31 cellular contexts compared by ENCODE assay signal in genomic region chr1:202639500-202639899, GRCh38.
A peak's percentile ranks its signal among the peaks of the same experiment; 100 is the strongest.
DNase-seq lines count a peak whose midpoint lies in the region; FAIRE-seq and TF ChIP-seq lines count a peak whose summit lies in the region.
"Had no signal": no experiment of that assay in that cellular context is flagged by ENCODE, and none has a peak within 500 bp of the region (broad histone marks: within the 10 kb centered on the region; RNA-seq: fewer than 3 reads in every experiment).

No MANE protein-coding gene starts in this region.

- H3K27me3 Mint-ChIP-seq in astrocyte (ENCODE audit: low read depth, unreplicated experiment) = peaks cover 53% of the 10 kb centered on the region

- DNase-seq in AG08396 (ENCODE audit: low spot score) (peak; percentile 90), HCEC 1CT (peak; percentile 75), astrocyte (ENCODE audit: low read depth) (peak; percentile 57), left kidney (ENCODE audit: low read depth, low spot score) (peak; percentile 10), activated gamma-delta T cell treated with Interleukin-2 at 50 U/mL for 16 hours (no peak), lower leg skin (ENCODE audit: low spot score in 2 of 2) (no peak), COLO668 (lab: John Stamatoyannopoulos, UW; ENCODE audit: unreplicated experiment) (no peak), HAP-1 (ENCODE audit: low spot score in 2 of 2) (no peak)
- DNase-seq: activated CD4-positive, alpha-beta memory T cell treated with anti-CD3 and anti-CD28 coated beads for 36 hours; activated CD8-positive, alpha-beta memory T cell treated with anti-CD3 and anti-CD28 coated beads, Interleukin-2, amount 50 U/mL, for 4 hours; activated naive CD4-positive, alpha-beta T cell treated with anti-CD3 and anti-CD28 coated beads for 36 hours; adrenal gland; colonic mucosa; DMS53; effector CD8-positive, alpha-beta T cell; KG1; NCI-H2029 treated with DMSO at 0.1 percent for 48 hours; NCI-H524 treated with DMSO at 0.1 percent for 48 hours; NK-92 treated with Interleukin-12 subunit alpha and Interleukin-12 subunit beta, amount 100 ng/mL, for 24 hours; right lobe of liver; Right ventricle myocardium superior; stimulated activated CD4-positive, alpha-beta T cell treated with anti-CD3 and anti-CD28 coated beads, Interleukin-12 subunit alpha, Interleukin-12 subunit beta, amount 100 ng/mL, for 4 hours; stimulated activated CD4-positive, alpha-beta T cell treated with anti-CD3 and anti-CD28 coated beads, Interleukin-4, amount 100 ng/mL, for 1 hour; tibial artery had no signal

- peaks cover 19% of the 10 kb centered on the region for H3K4me1 Mint-ChIP-seq in astrocyte (ENCODE audit: low read depth, unreplicated experiment)

- H3K27me3 ChIP-seq in astrocyte (ENCODE audit: insufficient read depth, low read length) = peaks cover 59% of the 10 kb centered on the region
- peaks cover 11% of the 10 kb centered on the region for H3K27me3 ChIP-seq in HAP-1 (ENCODE audit: low read depth)

- no peak for TF ChIP-seq POLR2A in lower leg skin (IDR thresholded peaks at IDR 0.05)

- H3K4me1 ChIP-seq in astrocyte (ENCODE audit: insufficient read depth, low read length) (peaks cover 7% of the 10 kb centered on the region), HAP-1 (peaks cover 17% of the 10 kb centered on the region)
- H3K4me1 ChIP-seq: BLaER1 had no signal

- H3K36me3 ChIP-seq in astrocyte (ENCODE audit: insufficient read depth, low read length) (no peaks in the 10 kb centered on the region), HAP-1 (replicated peaks) (no peaks in the 10 kb centered on the region)
- H3K36me3 ChIP-seq: adrenal gland, BLaER1, colonic mucosa, right lobe of liver, tibial artery had no signal

- no peak overlapping the region for H3K9ac ChIP-seq in astrocyte (ENCODE audit: low read length)
- H3K9ac ChIP-seq: BLaER1 had no signal

- H3K79me2 ChIP-seq in astrocyte (ENCODE audit: insufficient read depth, low read length) = no peaks in the 10 kb centered on the region

- H3K36me3 Mint-ChIP-seq in astrocyte (ENCODE audit: low read depth, unreplicated experiment) = peaks cover 4% of the 10 kb centered on the region
- H3K36me3 Mint-ChIP-seq: activated CD4-positive, alpha-beta memory T cell treated with anti-CD3 and anti-CD28 coated beads for 36 hours had no signal

- TF ChIP-seq CTCF in astrocyte (IDR thresholded peaks at IDR 0.05; ENCODE audit: insufficient read depth, low read depth, low read length) = no peak
- TF ChIP-seq CTCF in lower leg skin (IDR thresholded peaks at IDR 0.05) = no peak

- H3K4me3 ChIP-seq in astrocyte (ENCODE audit: insufficient read depth, low read depth, low read length) = no peak overlapping the region
- H3K4me3 ChIP-seq in lower leg skin (ENCODE audit: low read depth, poor library complexity, severe bottlenecking) = no peak overlapping the region
- no peak overlapping the region for H3K4me3 ChIP-seq in HAP-1
- H3K4me3 ChIP-seq: A549, adrenal gland, BLaER1, colonic mucosa, right lobe of liver, tibial artery had no signal

- H3K27ac ChIP-seq in astrocyte (ENCODE audit: low read depth, low read length) = no peak overlapping the region
- H3K27ac ChIP-seq: A549, adrenal gland, BLaER1, colonic mucosa, epithelial cell of prostate, right lobe of liver, tibial artery had no signal

- intact Hi-C loops in lower leg skin (cut with DNase I; ENCODE audit: low total_unique reads) = no loop called here

- WGBS in lower leg skin, 2 donors = 81 to 88% methylated on average over 9 of the region's 9 CpGs

- H4K20me1 ChIP-seq in astrocyte (ENCODE audit: insufficient read depth, low read length) = peaks cover 6% of the 10 kb centered on the region

- H3K4me3 Mint-ChIP-seq in astrocyte (ENCODE audit: unreplicated experiment) = peak overlapping the region; percentile 2
- H3K4me3 Mint-ChIP-seq: activated CD4-positive, alpha-beta memory T cell treated with anti-CD3 and anti-CD28 coated beads for 36 hours; activated naive CD4-positive, alpha-beta T cell treated with anti-CD3 and anti-CD28 coated beads for 36 hours; activated T-helper 1 cell treated with anti-CD3 and anti-CD28 coated beads, Interleukin-12 subunit alpha, Interleukin-12 subunit beta, Interleukin-2, Interleukin-4 antibody, amounts not matched to agents 30 ng/mL and 10 ng/mL and 1 ng/mL, durations not matched to agents 14 hours and 24 hours and 36 hours; memory B cell; T-helper 1 cell treated with Interleukin-12 subunit alpha and Interleukin-12 subunit beta and Interleukin-4 antibody, amounts not matched to agents 30 μg/mL and 1 μg/mL, for 36 hours had no signal

- FAIRE-seq in astrocyte (lab: Jason Lieb, UNC) = no peak
- FAIRE-seq: A549, bronchial epithelial cell had no signal

- H3K9me3 ChIP-seq in astrocyte (ENCODE audit: insufficient read depth, low read depth, low read length) = no peaks in the 10 kb centered on the region
- H3K9me3 ChIP-seq in HAP-1 = no peaks in the 10 kb centered on the region
- H3K9me3 ChIP-seq: A549, adrenal gland, BLaER1, colonic mucosa, right lobe of liver, tibial artery had no signal

- H2AFZ ChIP-seq in astrocyte (ENCODE audit: low read depth, low read length) = no peak overlapping the region

- no peak overlapping the region for H3K27ac Mint-ChIP-seq in astrocyte (ENCODE audit: unreplicated experiment)
- H3K27ac Mint-ChIP-seq: activated CD4-positive, alpha-beta memory T cell treated with anti-CD3 and anti-CD28 coated beads for 36 hours; activated naive CD4-positive, alpha-beta T cell treated with anti-CD3 and anti-CD28 coated beads for 36 hours; activated T-helper 1 cell treated with anti-CD3 and anti-CD28 coated beads, Interleukin-12 subunit alpha, Interleukin-12 subunit beta, Interleukin-2, Interleukin-4 antibody, amounts not matched to agents 30 ng/mL and 10 ng/mL and 1 ng/mL, durations not matched to agents 14 hours and 24 hours and 36 hours; memory B cell; T-helper 1 cell treated with Interleukin-12 subunit alpha and Interleukin-12 subunit beta and Interleukin-4 antibody, amounts not matched to agents 30 μg/mL and 1 μg/mL, for 36 hours had no signal

- no peak overlapping the region for H3K4me2 ChIP-seq in astrocyte (ENCODE audit: low read length)
- H3K4me2 ChIP-seq: A549, BLaER1 had no signal

- no peaks in the 10 kb centered on the region for H3K9me3 Mint-ChIP-seq in astrocyte (ENCODE audit: unreplicated experiment)
- H3K9me3 Mint-ChIP-seq: activated CD4-positive, alpha-beta memory T cell treated with anti-CD3 and anti-CD28 coated beads for 36 hours; activated naive CD4-positive, alpha-beta T cell treated with anti-CD3 and anti-CD28 coated beads for 36 hours; activated T-helper 1 cell treated with anti-CD3 and anti-CD28 coated beads, Interleukin-12 subunit alpha, Interleukin-12 subunit beta, Interleukin-2, Interleukin-4 antibody, amounts not matched to agents 30 ng/mL and 10 ng/mL and 1 ng/mL, durations not matched to agents 14 hours and 24 hours and 36 hours; memory B cell; T-helper 1 cell treated with Interleukin-12 subunit alpha and Interleukin-12 subunit beta and Interleukin-4 antibody, amounts not matched to agents 30 μg/mL and 1 μg/mL, for 36 hours had no signal

- in situ Hi-C loops in HAP-1 (cut with MboI; ENCODE audit: low sequenced_read_pairs) = no loop called here

Comparison
In these comparisons a context has a peak if more than half of its experiments do, and no peak if none do; other contexts are left out.
1. DNase-seq: peak in AG08396 (single experiment), HCEC 1CT (single experiment), astrocyte (single experiment) and left kidney (single experiment); none in activated gamma-delta T cell treated with Interleukin-2 at 50 U/mL for 16 hours (single experiment), lower leg skin (0 of 2), COLO668 (single experiment) and HAP-1 (0 of 2).